Comparison of ENCODE assay signal across 1 cellular context in the genomic region with DNA sequence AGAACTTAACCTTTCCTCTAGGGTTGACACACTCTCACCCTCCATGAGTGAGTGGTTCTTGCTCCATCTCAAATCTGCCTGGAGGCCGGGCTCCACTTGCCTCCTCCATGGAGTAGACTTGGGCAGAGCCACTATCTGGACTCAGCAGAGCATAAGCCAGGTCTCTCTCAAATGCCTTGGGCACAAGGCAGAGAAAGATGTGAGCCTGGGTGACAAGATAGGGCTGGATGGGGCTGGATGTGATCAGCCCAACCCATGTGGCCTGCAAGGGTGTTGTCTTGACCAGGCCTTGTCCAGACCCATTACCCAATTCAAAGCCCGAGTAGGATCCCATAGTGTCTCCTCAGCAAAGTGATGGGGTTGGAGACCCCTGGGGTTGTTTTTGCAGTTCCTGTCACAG.
TF ChIP-seq lines count a peak whose summit lies in the region.

No MANE protein-coding gene starts in this region.

TF ChIP-seq in GM12891, 5 proteins besides CTCF, POLR2A, EP300 and RAD21:
- TF ChIP-seq TAF1 (IDR thresholded peaks at IDR 0.05; ENCODE audit: low read depth, low read length) (no peak), POU2F2 (IDR thresholded peaks at IDR 0.05; ENCODE audit: low read depth, low read length) (no peak), POLR2AphosphoS5 (IDR thresholded peaks at IDR 0.05; ENCODE audit: low read depth, low read length) (no peak), SPI1 (IDR thresholded peaks at IDR 0.05; ENCODE audit: low read depth, low read length) (no peak), PAX5 (IDR thresholded peaks at IDR 0.05; ENCODE audit: insufficient read depth, low read length, severe bottlenecking) (no peak)
